ENCODE assay signal across 1 cellular context in the genomic region with DNA sequence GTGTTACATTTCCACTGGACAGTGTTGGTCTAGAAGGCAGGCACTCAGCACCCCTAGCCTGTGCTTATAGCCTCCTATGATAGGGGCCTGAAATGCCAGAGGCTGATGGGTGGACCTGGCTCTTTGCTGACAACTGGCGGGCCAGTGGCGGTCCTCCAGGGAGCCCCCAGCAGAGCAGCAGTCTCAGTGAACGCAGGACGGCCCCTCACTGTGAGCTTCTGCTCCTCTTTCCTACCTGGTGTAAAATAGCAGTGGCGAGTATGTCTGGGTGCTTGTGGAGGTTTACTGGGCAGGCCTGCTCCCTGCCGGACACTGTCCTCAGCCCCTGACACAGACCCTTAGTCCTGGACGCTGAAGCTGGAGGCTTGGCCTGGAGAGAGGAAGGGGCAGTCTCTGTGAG.
TF ChIP-seq lines count a peak whose summit lies in the region.

No MANE protein-coding gene starts in this region.

TF ChIP-seq in neural cell, 6 proteins besides CTCF, POLR2A, EP300 and RAD21 (continued from another document):
- no peak for TF ChIP-seq REST (IDR thresholded peaks at IDR 0.05; ENCODE audit: borderline replicate concordance)
- TF ChIP-seq POLR2AphosphoS5 (IDR thresholded peaks at IDR 0.05) = no peak
- TF ChIP-seq MXI1 (conservative IDR thresholded peaks at IDR 0.05; ENCODE audit: poor library complexity, severe bottlenecking) = no peak
- TF ChIP-seq TAF1 (IDR thresholded peaks at IDR 0.05; ENCODE audit: low read depth) = no peak
- no peak for TF ChIP-seq EZH2 (IDR thresholded peaks at IDR 0.05; ENCODE audit: borderline replicate concordance, insufficient read depth, low read length, poor library complexity, severe bottlenecking)
